Comparison of ENCODE assay signal across 2 cellular contexts in the genomic region with DNA sequence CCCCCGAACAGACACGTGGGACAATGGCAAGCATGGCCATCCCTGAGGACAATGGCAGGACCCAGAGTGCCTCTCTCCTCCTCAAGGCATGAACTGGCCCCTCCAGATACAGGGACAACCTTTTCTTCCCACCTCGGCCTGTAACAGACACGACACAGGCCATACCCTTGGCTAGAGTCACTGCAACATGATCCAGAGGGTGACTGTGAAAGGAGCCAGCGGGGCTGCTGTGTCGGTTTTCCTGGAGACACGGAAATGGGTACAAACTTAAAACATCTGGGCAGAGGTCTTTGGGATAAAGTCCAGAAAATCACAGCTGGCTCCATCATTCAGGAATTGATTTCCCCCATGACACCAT.
TF ChIP-seq lines count a peak whose summit lies in the region.

No MANE protein-coding gene starts in this region.

TF ChIP-seq in IMR-90, 13 proteins besides CTCF, POLR2A, EP300 and RAD21:
- TF ChIP-seq SMC3 (IDR thresholded peaks at IDR 0.05; ENCODE audit: low read depth, low read length), result no peak
- TF ChIP-seq, protein P1, sequence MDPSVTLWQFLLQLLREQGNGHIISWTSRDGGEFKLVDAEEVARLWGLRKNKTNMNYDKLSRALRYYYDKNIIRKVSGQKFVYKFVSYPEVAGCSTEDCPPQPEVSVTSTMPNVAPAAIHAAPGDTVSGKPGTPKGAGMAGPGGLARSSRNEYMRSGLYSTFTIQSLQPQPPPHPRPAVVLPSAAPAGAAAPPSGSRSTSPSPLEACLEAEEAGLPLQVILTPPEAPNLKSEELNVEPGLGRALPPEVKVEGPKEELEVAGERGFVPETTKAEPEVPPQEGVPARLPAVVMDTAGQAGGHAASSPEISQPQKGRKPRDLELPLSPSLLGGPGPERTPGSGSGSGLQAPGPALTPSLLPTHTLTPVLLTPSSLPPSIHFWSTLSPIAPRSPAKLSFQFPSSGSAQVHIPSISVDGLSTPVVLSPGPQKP (IDR thresholded peaks at IDR 0.05; ENCODE audit: borderline replicate concordance, low read depth, low read length), result no peak
- TF ChIP-seq BHLHE40 (IDR thresholded peaks at IDR 0.05; ENCODE audit: low read depth, low read length), result no peak
- TF ChIP-seq CHD1 (IDR thresholded peaks at IDR 0.05; ENCODE audit: low read depth, low read length), result no peak
- no peak for TF ChIP-seq MAFK (IDR thresholded peaks at IDR 0.05; ENCODE audit: low read depth, low read length)
- no peak for TF ChIP-seq CEBPB (IDR thresholded peaks at IDR 0.05; ENCODE audit: low read depth, low read length)
- TF ChIP-seq, protein P2, sequence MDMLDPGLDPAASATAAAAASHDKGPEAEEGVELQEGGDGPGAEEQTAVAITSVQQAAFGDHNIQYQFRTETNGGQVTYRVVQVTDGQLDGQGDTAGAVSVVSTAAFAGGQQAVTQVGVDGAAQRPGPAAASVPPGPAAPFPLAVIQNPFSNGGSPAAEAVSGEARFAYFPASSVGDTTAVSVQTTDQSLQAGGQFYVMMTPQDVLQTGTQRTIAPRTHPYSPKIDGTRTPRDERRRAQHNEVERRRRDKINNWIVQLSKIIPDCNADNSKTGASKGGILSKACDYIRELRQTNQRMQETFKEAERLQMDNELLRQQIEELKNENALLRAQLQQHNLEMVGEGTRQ (IDR thresholded peaks at IDR 0.05; ENCODE audit: low read depth, low read length), result no peak
- TF ChIP-seq MXI1 (IDR thresholded peaks at IDR 0.05; ENCODE audit: borderline replicate concordance, low read depth, low read length), result no peak
- TF ChIP-seq RCOR1 (IDR thresholded peaks at IDR 0.05; ENCODE audit: insufficient replicate concordance, low read length), result no peak
- no peak for TF ChIP-seq NFE2L2 (IDR thresholded peaks at IDR 0.05; ENCODE audit: low read depth, low read length)
- TF ChIP-seq MAZ (IDR thresholded peaks at IDR 0.05; ENCODE audit: borderline replicate concordance, low read depth, low read length), result no peak
- TF ChIP-seq FOS (IDR thresholded peaks at IDR 0.05; ENCODE audit: low read depth, low read length), result no peak
- TF ChIP-seq RFX5 (IDR thresholded peaks at IDR 0.05; ENCODE audit: low read depth, low read length), result no peak

TF ChIP-seq in H1, 55 proteins besides CTCF, POLR2A, EP300 and RAD21:
- TF ChIP-seq NANOG (IDR thresholded peaks at IDR 0.05; ENCODE audit: insufficient read depth, low read depth, low read length, poor library complexity, severe bottlenecking), result no peak
- no peak for TF ChIP-seq CBX5 (IDR thresholded peaks at IDR 0.05; ENCODE audit: low read depth, low read length)
- no peak for TF ChIP-seq SUZ12 (IDR thresholded peaks at IDR 0.05; ENCODE audit: low read length)
- no peak for TF ChIP-seq SIRT6 (IDR thresholded peaks at IDR 0.05; ENCODE audit: low read length)
- TF ChIP-seq EZH2 (IDR thresholded peaks at IDR 0.05; ENCODE audit: low read depth, low read length, severe bottlenecking), result no peak
- TF ChIP-seq TAF7 (optimal IDR thresholded peaks at IDR 0.05; ENCODE audit: borderline replicate concordance, low read depth, low read length), result no peak
- no peak for TF ChIP-seq HDAC2 (IDR thresholded peaks at IDR 0.05; ENCODE audit: borderline replicate concordance in 1 of 2, low read depth in 2 of 2, low read length in 2 of 2)
- no peak for TF ChIP-seq CBX8 (IDR thresholded peaks at IDR 0.05; ENCODE audit: borderline replicate concordance, low read depth, low read length)
- no peak for TF ChIP-seq JUND (IDR thresholded peaks at IDR 0.05; ENCODE audit: low read length)
- no peak for TF ChIP-seq NRF1 (IDR thresholded peaks at IDR 0.05; ENCODE audit: low read depth, low read length)
- no peak for TF ChIP-seq GABPA (IDR thresholded peaks at IDR 0.05; ENCODE audit: borderline replicate concordance, insufficient read depth, low read length)
- no peak for TF ChIP-seq KDM4A (IDR thresholded peaks at IDR 0.05; ENCODE audit: low read depth, low read length, severe bottlenecking)
- TF ChIP-seq ZNF274 (IDR thresholded peaks at IDR 0.05; ENCODE audit: borderline replicate concordance, extremely low read depth, low read length), result no peak
- TF ChIP-seq BACH1 (IDR thresholded peaks at IDR 0.05; ENCODE audit: low read length), result no peak
